Comparison of ENCODE assay signal across 18 cellular contexts in genomic region chr5:59179704-59180103, GRCh38.
A peak's percentile ranks its signal among the peaks of the same experiment; 100 is the strongest.
DNase-seq lines count a peak whose midpoint lies in the region; ATAC-seq, FAIRE-seq and TF ChIP-seq lines count a peak whose summit lies in the region.
"Had no signal": no experiment of that assay in that cellular context is flagged by ENCODE, and none has a peak within 500 bp of the region (broad histone marks: within the 10 kb centered on the region; RNA-seq: fewer than 3 reads in every experiment).

No MANE protein-coding gene starts in this region.

- H3K36me3 ChIP-seq in KMS-11 (ENCODE audit: insufficient read depth) (no peaks in the 10 kb centered on the region), skeletal muscle tissue (ENCODE audit: control insufficient read depth in 3 of 3, insufficient read depth in 3 of 3, low read length in 3 of 3) (peaks cover 0 to 6% (median 0%) of the 10 kb centered on the region in 3 donors), vagina (no peaks in the 10 kb centered on the region)
- H3K36me3 ChIP-seq: BLaER1 treated with 17β-estradiol and CSF1 and Interleukin-3, amounts not matched to agents 10 nM and 100 nM had no signal

- H3K9ac ChIP-seq in KMS-11 (no peak overlapping the region), skeletal muscle tissue (ENCODE audit: low read depth in 1 of 3, low read length in 3 of 3) (no peak overlapping the region)
- H3K9ac ChIP-seq: BLaER1 treated with 17β-estradiol and CSF1 and Interleukin-3, amounts not matched to agents 10 nM and 100 nM had no signal

- DNase-seq in A549 (ENCODE audit: low read depth in 1 of 2, low spot score in 1 of 2) (no peak), NCI-H128 (lab: John Stamatoyannopoulos, UW; ENCODE audit: unreplicated experiment) (no peak), vagina (ENCODE audit: extremely low spot score in 2 of 2) (no peak), ACHN (no peak)
- DNase-seq: AML-193; Caco-2; Calu3; CD4-positive, alpha-beta T cell; CD8-positive, alpha-beta T cell; DMS79 treated with DMSO at 0.1 percent for 48 hours; GF-D8 had no signal

- no peaks in the 10 kb centered on the region for H4K20me1 ChIP-seq in KMS-11 (ENCODE audit: insufficient read depth)
- H4K20me1 ChIP-seq: BLaER1 treated with 17β-estradiol and CSF1 and Interleukin-3, amounts not matched to agents 10 nM and 100 nM had no signal

- in situ Hi-C loops in ACHN (cut with HindIII; ENCODE audit: low pct_ligation_motif_present, low pct_unique_long_range_greater_than_20kb, low sequenced_read_pairs): no loop called here

- intact Hi-C loops in vagina (cut with DNase I): loop anchor here (5.0 to 10.0 kb wide), 2 partner anchors 295 to 1128 kb away; no protein-coding TSS in a partner anchor

- H3K9me3 ChIP-seq in A549 (no peaks in the 10 kb centered on the region), skeletal muscle tissue (ENCODE audit: control insufficient read depth in 3 of 3, low read length in 3 of 3) (no peaks in the 10 kb centered on the region), vagina (no peaks in the 10 kb centered on the region)
- H3K9me3 ChIP-seq: BLaER1 treated with 17β-estradiol and CSF1 and Interleukin-3, amounts not matched to agents 10 nM and 100 nM; Caco-2 had no signal

- TF ChIP-seq EP300 in A549 (IDR thresholded peaks at IDR 0.05): no peak

- TF ChIP-seq RAD21 in A549 (conservative IDR thresholded peaks at IDR 0.05 in 1 of 2, IDR thresholded peaks at IDR 0.05 in 1 of 2): no peak

- H2AFZ ChIP-seq in KMS-11 (ENCODE audit: low read depth): no peak overlapping the region

- H3K79me2 ChIP-seq in KMS-11 (ENCODE audit: insufficient read depth, low read depth): no peaks in the 10 kb centered on the region

- peak; percentile 76 for FAIRE-seq in A549 (lab: Jason Lieb, UNC)
- FAIRE-seq: D721Med, G401.6 had no signal

- TF ChIP-seq CTCF in A549 (IDR thresholded peaks at IDR 0.05): no peak
- TF ChIP-seq CTCF in KMS-11 (conservative IDR thresholded peaks at IDR 0.05; ENCODE audit: low read depth, low read length): no peak
- TF ChIP-seq CTCF in vagina (IDR thresholded peaks at IDR 0.05): no peak

- H3K4me3 ChIP-seq in A549: no peak overlapping the region
- H3K4me3 ChIP-seq in KMS-11 (IDR thresholded peaks at IDR 0.05; ENCODE audit: insufficient read depth, low read depth, low read length): no peak overlapping the region
- H3K4me3 ChIP-seq in skeletal muscle tissue (ENCODE audit: low read length in 3 of 3): no peak overlapping the region
- no peak overlapping the region for H3K4me3 ChIP-seq in vagina
- H3K4me3 ChIP-seq: BLaER1 treated with 17β-estradiol and CSF1 and Interleukin-3, amounts not matched to agents 10 nM and 100 nM had no signal

- H3K27me3 ChIP-seq in KMS-11 (ENCODE audit: insufficient read depth, low read depth): no peaks in the 10 kb centered on the region
- H3K27me3 ChIP-seq in skeletal muscle tissue (ENCODE audit: control insufficient read depth in 3 of 3, insufficient read depth in 3 of 3, low read length in 3 of 3): no peaks in the 10 kb centered on the region
- no peaks in the 10 kb centered on the region for H3K27me3 ChIP-seq in vagina
- H3K27me3 ChIP-seq: BLaER1 treated with 17β-estradiol and CSF1 and Interleukin-3, amounts not matched to agents 10 nM and 100 nM had no signal

- no peak overlapping the region for H3K4me2 ChIP-seq in A549
- peak overlapping the region; percentile 69 for H3K4me2 ChIP-seq in KMS-11
- H3K4me2 ChIP-seq: BLaER1 treated with 17β-estradiol and CSF1 and Interleukin-3, amounts not matched to agents 10 nM and 100 nM had no signal

- H3K4me1 ChIP-seq in A549 (peaks cover 66% of the 10 kb centered on the region), KMS-11 (ENCODE audit: low read depth, poor library complexity, severe bottlenecking) (peaks cover 61% of the 10 kb centered on the region), skeletal muscle tissue (ENCODE audit: control insufficient read depth in 3 of 3, insufficient read depth in 3 of 3, low read length in 3 of 3) (peaks cover 3 to 12% (median 4%) of the 10 kb centered on the region in 3 donors), vagina (no peaks in the 10 kb centered on the region)
- H3K4me1 ChIP-seq: Caco-2 had no signal

- ATAC-seq in A549: no peak
- ATAC-seq: CD8-positive, alpha-beta T cell had no signal

- 52% methylated on average over 2 of the region's 2 CpGs for WGBS in A549 (ENCODE audit: missing lambda C conversion rate)

- H3K27ac ChIP-seq in A549 (0 out of 6 replicates have a peak overlapping the region, but pooled peaks of 1 of the 2 experiments have one; percentile 9), KMS-11 (peak overlapping the region; percentile 74; the same call in 1 of the 2 replicates), skeletal muscle tissue (ENCODE audit: low read depth, low read length) (peak overlapping the region; percentile 8), vagina (no peak overlapping the region)
- H3K27ac ChIP-seq: 22Rv1; BLaER1 treated with 17β-estradiol and CSF1 and Interleukin-3, amounts not matched to agents 10 nM and 100 nM; C4-2B had no signal

- TF ChIP-seq POLR2A in A549 (IDR thresholded peaks at IDR 0.05; ENCODE audit: low read length) (no peak), vagina (IDR thresholded peaks at IDR 0.05) (no peak)

- CTCF ChIA-PET in A549 (lab: Yijun Ruan, JAX): interaction anchor here (1.1 to 3.1 kb wide), 5 partner anchors 8 to 293 kb away, joined by 3 to 16 read pairs (median 7); no protein-coding TSS in a partner anchor

- POLR2A ChIA-PET in A549 (lab: Yijun Ruan, JAX): no interaction called here

TF ChIP-seq in A549, 52 proteins besides CTCF, POLR2A, EP300 and RAD21:
- no peak for TF ChIP-seq HMGXB4 (CRISPR knock-in tag; IDR thresholded peaks at IDR 0.05; ENCODE audit: borderline replicate concordance)
- no peak for TF ChIP-seq ELK1 (IDR thresholded peaks at IDR 0.05; ENCODE audit: low read depth, low read length)
- TF ChIP-seq ZC3H11A (IDR thresholded peaks at IDR 0.05): no peak
- TF ChIP-seq BHLHE40 (IDR thresholded peaks at IDR 0.05; ENCODE audit: low read depth, low read length): no peak
- TF ChIP-seq MYC (IDR thresholded peaks at IDR 0.05; ENCODE audit: borderline replicate concordance, low read length): no peak
- no peak for TF ChIP-seq PHF8 (IDR thresholded peaks at IDR 0.05; ENCODE audit: borderline replicate concordance, low read depth)
- TF ChIP-seq HOXB5 (CRISPR knock-in tag; IDR thresholded peaks at IDR 0.05): no peak
- no peak for TF ChIP-seq JUN (IDR thresholded peaks at IDR 0.05)
- no peak for TF ChIP-seq NFE2L2 (conservative IDR thresholded peaks at IDR 0.05; ENCODE audit: low read length)
- TF ChIP-seq, protein P1, sequence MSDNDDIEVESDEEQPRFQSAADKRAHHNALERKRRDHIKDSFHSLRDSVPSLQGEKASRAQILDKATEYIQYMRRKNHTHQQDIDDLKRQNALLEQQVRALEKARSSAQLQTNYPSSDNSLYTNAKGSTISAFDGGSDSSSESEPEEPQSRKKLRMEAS (IDR thresholded peaks at IDR 0.05): no peak
- TF ChIP-seq, protein P2, sequence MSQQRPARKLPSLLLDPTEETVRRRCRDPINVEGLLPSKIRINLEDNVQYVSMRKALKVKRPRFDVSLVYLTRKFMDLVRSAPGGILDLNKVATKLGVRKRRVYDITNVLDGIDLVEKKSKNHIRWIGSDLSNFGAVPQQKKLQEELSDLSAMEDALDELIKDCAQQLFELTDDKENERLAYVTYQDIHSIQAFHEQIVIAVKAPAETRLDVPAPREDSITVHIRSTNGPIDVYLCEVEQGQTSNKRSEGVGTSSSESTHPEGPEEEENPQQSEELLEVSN (IDR thresholded peaks at IDR 0.05; ENCODE audit: borderline replicate concordance, low read depth): no peak
- no peak for TF ChIP-seq EHF (CRISPR knock-in tag; IDR thresholded peaks at IDR 0.05)
- no peak for TF ChIP-seq ZNF302 (CRISPR knock-in tag; IDR thresholded peaks at IDR 0.05)
TF ChIP-seq in A549: peak in this region for 0.
